ENCODE assay signal across 1 cellular context in genomic region chr22:29871684-29872083, GRCh38.
TF ChIP-seq lines count a peak whose summit lies in the region.

No MANE protein-coding gene starts in this region.

TF ChIP-seq in GM23338, 12 proteins besides CTCF, POLR2A, EP300 and RAD21 (continued from another document):
- TF ChIP-seq ZNF462 (CRISPR knock-in tag; IDR thresholded peaks at IDR 0.05), result no peak
- no peak for TF ChIP-seq ZNF331 (CRISPR knock-in tag; IDR thresholded peaks at IDR 0.05; ENCODE audit: low read depth)
- TF ChIP-seq ZNF114 (CRISPR knock-in tag; IDR thresholded peaks at IDR 0.05), result no peak
- TF ChIP-seq ETS1 (IDR thresholded peaks at IDR 0.05), result no peak
